Comparison of ENCODE assay signal across 1 cellular context in the genomic region with DNA sequence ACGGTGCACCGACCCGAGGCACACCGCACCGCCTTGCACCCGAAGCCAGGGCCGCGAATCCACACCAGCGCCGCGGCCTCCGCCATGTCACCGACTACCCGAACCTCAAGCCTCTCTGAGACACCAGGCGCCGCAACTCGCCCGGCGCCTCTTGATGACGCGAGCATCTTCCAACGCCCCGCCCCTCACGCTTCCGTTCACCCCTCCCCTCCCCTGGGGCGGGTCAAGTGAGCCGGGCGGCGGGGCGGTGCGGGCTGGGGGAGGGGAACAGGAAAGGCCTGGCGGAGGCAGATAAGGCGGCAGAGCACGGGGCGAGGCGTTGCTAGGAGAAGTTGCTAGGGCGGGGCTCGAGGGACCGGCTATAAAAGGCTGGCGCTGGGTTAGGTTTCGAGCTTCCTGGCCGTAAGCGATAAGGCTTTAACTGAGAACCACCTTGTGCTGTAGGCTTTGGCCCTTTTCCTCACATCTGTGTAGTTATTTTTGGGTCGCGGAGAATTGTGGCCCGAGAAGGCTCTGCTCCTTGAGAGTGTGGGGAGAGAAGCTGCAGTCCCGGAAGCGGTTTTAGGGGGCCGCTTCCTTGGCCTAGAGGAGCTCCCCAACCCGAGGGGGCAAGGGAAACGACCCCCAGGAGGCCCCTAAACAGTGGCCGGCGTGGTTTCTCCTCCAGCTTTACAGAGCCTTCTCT.
TF ChIP-seq lines count a peak whose summit lies in the region.

A gene (minus strand): TSS at position 117 of the 685 bp plus-strand sequence. CDS start 31 bp downstream, at position 86.

TF ChIP-seq in HEK293, 187 proteins besides CTCF, POLR2A, EP300 and RAD21 (continued from another document and continues in another):
- TF ChIP-seq, protein P1, sequence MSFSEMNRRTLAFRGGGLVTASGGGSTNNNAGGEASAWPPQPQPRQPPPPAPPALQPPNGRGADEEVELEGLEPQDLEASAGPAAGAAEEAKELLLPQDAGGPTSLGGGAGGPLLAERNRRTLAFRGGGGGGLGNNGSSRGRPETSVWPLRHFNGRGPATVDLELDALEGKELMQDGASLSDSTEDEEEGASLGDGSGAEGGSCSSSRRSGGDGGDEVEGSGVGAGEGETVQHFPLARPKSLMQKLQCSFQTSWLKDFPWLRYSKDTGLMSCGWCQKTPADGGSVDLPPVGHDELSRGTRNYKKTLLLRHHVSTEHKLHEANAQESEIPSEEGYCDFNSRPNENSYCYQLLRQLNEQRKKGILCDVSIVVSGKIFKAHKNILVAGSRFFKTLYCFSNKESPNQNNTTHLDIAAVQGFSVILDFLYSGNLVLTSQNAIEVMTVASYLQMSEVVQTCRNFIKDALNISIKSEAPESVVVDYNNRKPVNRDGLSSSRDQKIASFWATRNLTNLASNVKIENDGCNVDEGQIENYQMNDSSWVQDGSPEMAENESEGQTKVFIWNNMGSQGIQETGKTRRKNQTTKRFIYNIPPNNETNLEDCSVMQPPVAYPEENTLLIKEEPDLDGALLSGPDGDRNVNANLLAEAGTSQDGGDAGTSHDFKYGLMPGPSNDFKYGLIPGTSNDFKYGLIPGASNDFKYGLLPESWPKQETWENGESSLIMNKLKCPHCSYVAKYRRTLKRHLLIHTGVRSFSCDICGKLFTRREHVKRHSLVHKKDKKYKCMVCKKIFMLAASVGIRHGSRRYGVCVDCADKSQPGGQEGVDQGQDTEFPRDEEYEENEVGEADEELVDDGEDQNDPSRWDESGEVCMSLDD (tag by site-specific recombination; IDR thresholded peaks at IDR 0.05), result no peak; the same call in 1 of the 2 replicates
- TF ChIP-seq ZNF510 (tag by site-specific recombination; IDR thresholded peaks at IDR 0.05; ENCODE audit: insufficient replicate concordance), result no peak
- peak; percentile 96 for TF ChIP-seq KLF16 (tag by site-specific recombination; IDR thresholded peaks at IDR 0.05)
- no peak for TF ChIP-seq ZNF707 (tag by site-specific recombination; IDR thresholded peaks at IDR 0.05)
- TF ChIP-seq ZBTB1 (tag by site-specific recombination; IDR thresholded peaks at IDR 0.05), result no peak
- TF ChIP-seq, protein P2, sequence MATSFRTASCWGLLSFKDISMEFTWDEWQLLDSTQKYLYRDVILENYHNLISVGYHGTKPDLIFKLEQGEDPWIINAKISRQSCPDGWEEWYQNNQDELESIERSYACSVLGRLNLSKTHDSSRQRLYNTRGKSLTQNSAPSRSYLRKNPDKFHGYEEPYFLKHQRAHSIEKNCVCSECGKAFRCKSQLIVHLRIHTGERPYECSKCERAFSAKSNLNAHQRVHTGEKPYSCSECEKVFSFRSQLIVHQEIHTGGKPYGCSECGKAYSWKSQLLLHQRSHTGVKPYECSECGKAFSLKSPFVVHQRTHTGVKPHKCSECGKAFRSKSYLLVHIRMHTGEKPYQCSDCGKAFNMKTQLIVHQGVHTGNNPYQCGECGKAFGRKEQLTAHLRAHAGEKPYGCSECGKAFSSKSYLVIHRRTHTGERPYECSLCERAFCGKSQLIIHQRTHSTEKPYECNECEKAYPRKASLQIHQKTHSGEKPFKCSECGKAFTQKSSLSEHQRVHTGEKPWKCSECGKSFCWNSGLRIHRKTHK (tag by site-specific recombination; IDR thresholded peaks at IDR 0.05), result no peak
- peak; percentile 5; the same call in 1 of the 2 replicates for TF ChIP-seq PRDM1 (tag by site-specific recombination; IDR thresholded peaks at IDR 0.05)
- no peak for TF ChIP-seq ZNF701 (tag by site-specific recombination; IDR thresholded peaks at IDR 0.05)
- TF ChIP-seq ZFP69B (tag by site-specific recombination; IDR thresholded peaks at IDR 0.05), result peak; percentile 23
- TF ChIP-seq, protein P3, sequence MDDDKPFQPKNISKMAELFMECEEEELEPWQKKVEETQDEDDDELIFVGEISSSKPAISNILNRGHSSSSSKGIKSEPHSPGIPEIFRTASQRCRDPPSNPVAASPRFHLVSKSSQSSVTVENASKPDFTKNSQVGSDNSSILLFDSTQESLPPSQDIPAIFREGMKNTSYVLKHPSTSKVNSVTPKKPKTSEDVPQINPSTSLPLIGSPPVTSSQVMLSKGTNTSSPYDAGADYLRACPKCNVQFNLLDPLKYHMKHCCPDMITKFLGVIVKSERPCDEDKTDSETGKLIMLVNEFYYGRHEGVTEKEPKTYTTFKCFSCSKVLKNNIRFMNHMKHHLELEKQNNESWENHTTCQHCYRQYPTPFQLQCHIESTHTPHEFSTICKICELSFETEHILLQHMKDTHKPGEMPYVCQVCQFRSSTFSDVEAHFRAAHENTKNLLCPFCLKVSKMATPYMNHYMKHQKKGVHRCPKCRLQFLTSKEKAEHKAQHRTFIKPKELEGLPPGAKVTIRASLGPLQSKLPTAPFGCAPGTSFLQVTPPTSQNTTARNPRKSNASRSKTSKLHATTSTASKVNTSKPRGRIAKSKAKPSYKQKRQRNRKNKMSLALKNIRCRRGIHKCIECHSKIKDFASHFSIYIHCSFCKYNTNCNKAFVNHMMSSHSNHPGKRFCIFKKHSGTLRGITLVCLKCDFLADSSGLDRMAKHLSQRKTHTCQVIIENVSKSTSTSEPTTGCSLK (tag by site-specific recombination; IDR thresholded peaks at IDR 0.05), result no peak
- peak; percentile 100 for TF ChIP-seq SP2 (tag by site-specific recombination; IDR thresholded peaks at IDR 0.05)
- peak; percentile 86 for TF ChIP-seq ZNF629 (tag by site-specific recombination; IDR thresholded peaks at IDR 0.05)
- TF ChIP-seq ZNF555 (tag by site-specific recombination; conservative IDR thresholded peaks at IDR 0.05), result no peak
- no peak for TF ChIP-seq RBAK (tag by site-specific recombination; IDR thresholded peaks at IDR 0.05)
- no peak; the same call in 1 of the 2 replicates for TF ChIP-seq ZNF660 (tag by site-specific recombination; IDR thresholded peaks at IDR 0.05)
- TF ChIP-seq, protein P4, sequence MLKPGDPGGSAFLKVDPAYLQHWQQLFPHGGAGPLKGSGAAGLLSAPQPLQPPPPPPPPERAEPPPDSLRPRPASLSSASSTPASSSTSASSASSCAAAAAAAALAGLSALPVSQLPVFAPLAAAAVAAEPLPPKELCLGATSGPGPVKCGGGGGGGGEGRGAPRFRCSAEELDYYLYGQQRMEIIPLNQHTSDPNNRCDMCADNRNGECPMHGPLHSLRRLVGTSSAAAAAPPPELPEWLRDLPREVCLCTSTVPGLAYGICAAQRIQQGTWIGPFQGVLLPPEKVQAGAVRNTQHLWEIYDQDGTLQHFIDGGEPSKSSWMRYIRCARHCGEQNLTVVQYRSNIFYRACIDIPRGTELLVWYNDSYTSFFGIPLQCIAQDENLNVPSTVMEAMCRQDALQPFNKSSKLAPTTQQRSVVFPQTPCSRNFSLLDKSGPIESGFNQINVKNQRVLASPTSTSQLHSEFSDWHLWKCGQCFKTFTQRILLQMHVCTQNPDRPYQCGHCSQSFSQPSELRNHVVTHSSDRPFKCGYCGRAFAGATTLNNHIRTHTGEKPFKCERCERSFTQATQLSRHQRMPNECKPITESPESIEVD (tag by site-specific recombination; IDR thresholded peaks at IDR 0.05), result no peak; the same call in 1 of the 2 replicates
- no peak for TF ChIP-seq IKZF3 (tag by site-specific recombination; IDR thresholded peaks at IDR 0.05)
- TF ChIP-seq, protein P5, sequence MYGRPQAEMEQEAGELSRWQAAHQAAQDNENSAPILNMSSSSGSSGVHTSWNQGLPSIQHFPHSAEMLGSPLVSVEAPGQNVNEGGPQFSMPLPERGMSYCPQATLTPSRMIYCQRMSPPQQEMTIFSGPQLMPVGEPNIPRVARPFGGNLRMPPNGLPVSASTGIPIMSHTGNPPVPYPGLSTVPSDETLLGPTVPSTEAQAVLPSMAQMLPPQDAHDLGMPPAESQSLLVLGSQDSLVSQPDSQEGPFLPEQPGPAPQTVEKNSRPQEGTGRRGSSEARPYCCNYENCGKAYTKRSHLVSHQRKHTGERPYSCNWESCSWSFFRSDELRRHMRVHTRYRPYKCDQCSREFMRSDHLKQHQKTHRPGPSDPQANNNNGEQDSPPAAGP (tag by site-specific recombination; IDR thresholded peaks at IDR 0.05), result peak; percentile 92
- TF ChIP-seq GLIS2 (tag by site-specific recombination; IDR thresholded peaks at IDR 0.05), result peak; percentile 92
- TF ChIP-seq ZNF404 (tag by site-specific recombination; IDR thresholded peaks at IDR 0.05), result no peak
- peak; percentile 82; the same call in 1 of the 2 replicates for TF ChIP-seq GLIS1 (tag by site-specific recombination; IDR thresholded peaks at IDR 0.05)
- TF ChIP-seq ZNF416 (tag by site-specific recombination; IDR thresholded peaks at IDR 0.05), result no peak
- TF ChIP-seq, protein P6, sequence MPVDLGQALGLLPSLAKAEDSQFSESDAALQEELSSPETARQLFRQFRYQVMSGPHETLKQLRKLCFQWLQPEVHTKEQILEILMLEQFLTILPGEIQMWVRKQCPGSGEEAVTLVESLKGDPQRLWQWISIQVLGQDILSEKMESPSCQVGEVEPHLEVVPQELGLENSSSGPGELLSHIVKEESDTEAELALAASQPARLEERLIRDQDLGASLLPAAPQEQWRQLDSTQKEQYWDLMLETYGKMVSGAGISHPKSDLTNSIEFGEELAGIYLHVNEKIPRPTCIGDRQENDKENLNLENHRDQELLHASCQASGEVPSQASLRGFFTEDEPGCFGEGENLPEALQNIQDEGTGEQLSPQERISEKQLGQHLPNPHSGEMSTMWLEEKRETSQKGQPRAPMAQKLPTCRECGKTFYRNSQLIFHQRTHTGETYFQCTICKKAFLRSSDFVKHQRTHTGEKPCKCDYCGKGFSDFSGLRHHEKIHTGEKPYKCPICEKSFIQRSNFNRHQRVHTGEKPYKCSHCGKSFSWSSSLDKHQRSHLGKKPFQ (tag by site-specific recombination; IDR thresholded peaks at IDR 0.05), result no peak; the same call in 1 of the 2 replicates
- TF ChIP-seq ZFP3 (tag by site-specific recombination; IDR thresholded peaks at IDR 0.05; ENCODE audit: low read depth), result no peak
- TF ChIP-seq ZNF221 (tag by site-specific recombination; IDR thresholded peaks at IDR 0.05; ENCODE audit: borderline replicate concordance), result no peak
- no peak for TF ChIP-seq ZNF37A (tag by site-specific recombination; IDR thresholded peaks at IDR 0.05)
- no peak; the same call in 1 of the 2 replicates for TF ChIP-seq TRIM28 (IDR thresholded peaks at IDR 0.05; ENCODE audit: borderline replicate concordance, low read length)
- no peak for TF ChIP-seq ZNF266 (tag by site-specific recombination; IDR thresholded peaks at IDR 0.05; ENCODE audit: low read depth)
- TF ChIP-seq ZNF571 (tag by site-specific recombination; IDR thresholded peaks at IDR 0.05), result no peak
- TF ChIP-seq, protein P7, sequence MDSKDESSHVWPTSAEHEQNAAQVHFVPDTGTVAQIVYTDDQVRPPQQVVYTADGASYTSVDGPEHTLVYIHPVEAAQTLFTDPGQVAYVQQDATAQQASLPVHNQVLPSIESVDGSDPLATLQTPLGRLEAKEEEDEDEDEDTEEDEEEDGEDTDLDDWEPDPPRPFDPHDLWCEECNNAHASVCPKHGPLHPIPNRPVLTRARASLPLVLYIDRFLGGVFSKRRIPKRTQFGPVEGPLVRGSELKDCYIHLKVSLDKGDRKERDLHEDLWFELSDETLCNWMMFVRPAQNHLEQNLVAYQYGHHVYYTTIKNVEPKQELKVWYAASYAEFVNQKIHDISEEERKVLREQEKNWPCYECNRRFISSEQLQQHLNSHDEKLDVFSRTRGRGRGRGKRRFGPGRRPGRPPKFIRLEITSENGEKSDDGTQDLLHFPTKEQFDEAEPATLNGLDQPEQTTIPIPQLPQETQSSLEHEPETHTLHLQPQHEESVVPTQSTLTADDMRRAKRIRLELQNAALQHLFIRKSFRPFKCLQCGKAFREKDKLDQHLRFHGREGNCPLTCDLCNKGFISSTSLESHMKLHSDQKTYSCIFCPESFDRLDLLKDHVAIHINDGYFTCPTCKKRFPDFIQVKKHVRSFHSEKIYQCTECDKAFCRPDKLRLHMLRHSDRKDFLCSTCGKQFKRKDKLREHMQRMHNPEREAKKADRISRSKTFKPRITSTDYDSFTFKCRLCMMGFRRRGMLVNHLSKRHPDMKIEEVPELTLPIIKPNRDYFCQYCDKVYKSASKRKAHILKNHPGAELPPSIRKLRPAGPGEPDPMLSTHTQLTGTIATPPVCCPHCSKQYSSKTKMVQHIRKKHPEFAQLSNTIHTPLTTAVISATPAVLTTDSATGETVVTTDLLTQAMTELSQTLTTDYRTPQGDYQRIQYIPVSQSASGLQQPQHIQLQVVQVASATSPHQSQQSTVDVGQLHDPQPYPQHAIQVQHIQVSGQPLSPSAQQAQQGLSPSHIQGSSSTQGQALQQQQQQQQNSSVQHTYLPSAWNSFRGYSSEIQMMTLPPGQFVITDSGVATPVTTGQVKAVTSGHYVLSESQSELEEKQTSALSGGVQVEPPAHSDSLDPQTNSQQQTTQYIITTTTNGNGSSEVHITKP (tag by site-specific recombination; IDR thresholded peaks at IDR 0.05), result peak; percentile 95
- peak; percentile 98 for TF ChIP-seq ZBTB17 (tag by site-specific recombination; IDR thresholded peaks at IDR 0.05)
- no peak for TF ChIP-seq GLI2 (tag by site-specific recombination; IDR thresholded peaks at IDR 0.05; ENCODE audit: borderline replicate concordance, low read depth)
- TF ChIP-seq, protein P8, sequence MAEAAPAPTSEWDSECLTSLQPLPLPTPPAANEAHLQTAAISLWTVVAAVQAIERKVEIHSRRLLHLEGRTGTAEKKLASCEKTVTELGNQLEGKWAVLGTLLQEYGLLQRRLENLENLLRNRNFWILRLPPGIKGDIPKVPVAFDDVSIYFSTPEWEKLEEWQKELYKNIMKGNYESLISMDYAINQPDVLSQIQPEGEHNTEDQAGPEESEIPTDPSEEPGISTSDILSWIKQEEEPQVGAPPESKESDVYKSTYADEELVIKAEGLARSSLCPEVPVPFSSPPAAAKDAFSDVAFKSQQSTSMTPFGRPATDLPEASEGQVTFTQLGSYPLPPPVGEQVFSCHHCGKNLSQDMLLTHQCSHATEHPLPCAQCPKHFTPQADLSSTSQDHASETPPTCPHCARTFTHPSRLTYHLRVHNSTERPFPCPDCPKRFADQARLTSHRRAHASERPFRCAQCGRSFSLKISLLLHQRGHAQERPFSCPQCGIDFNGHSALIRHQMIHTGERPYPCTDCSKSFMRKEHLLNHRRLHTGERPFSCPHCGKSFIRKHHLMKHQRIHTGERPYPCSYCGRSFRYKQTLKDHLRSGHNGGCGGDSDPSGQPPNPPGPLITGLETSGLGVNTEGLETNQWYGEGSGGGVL (tag by site-specific recombination; IDR thresholded peaks at IDR 0.05), result peak; percentile 81
- TF ChIP-seq ZNF600 (tag by site-specific recombination; IDR thresholded peaks at IDR 0.05), result peak; percentile 96
- no peak for TF ChIP-seq ZNF433 (tag by site-specific recombination; IDR thresholded peaks at IDR 0.05; ENCODE audit: low read depth)
- TF ChIP-seq ZNF155 (tag by site-specific recombination; IDR thresholded peaks at IDR 0.05), result no peak
